ENCODE assay signal across 8 cellular contexts in genomic region chr1:226125097-226125630, GRCh38.
DNase-seq lines count a peak whose midpoint lies in the region; ATAC-seq and TF ChIP-seq lines count a peak whose summit lies in the region.

No MANE protein-coding gene starts in this region.

- DNase-seq in NCI-H82 (lab: John Stamatoyannopoulos, UW) = peak; percentile 93
- peak; percentile 93 to 95 for DNase-seq in activated CD4-positive, alpha-beta T cell treated with anti-CD3 and anti-CD28 coated beads, Interleukin-2, amount 50 U/mL, for 48 hours
- DNase-seq in dorsolateral prefrontal cortex = peak; percentile 76 to 93 (median 86)
- peak; percentile 81 to 86 for DNase-seq in lung microvascular endothelial cell (ENCODE audit: low read depth in 2 of 2)
- DNase-seq in stimulated activated CD8-positive, alpha-beta memory T cell treated with anti-CD3 and anti-CD28 coated beads, Interleukin-12 subunit alpha, Interleukin-12 subunit beta, amount 100 ng/mL, for 24 hours (ENCODE audit: extremely low read depth) = peak; percentile 63

- no peak overlapping the region for H3K27ac ChIP-seq in dorsolateral prefrontal cortex

- intact Hi-C loops in dorsolateral prefrontal cortex (cut with DNase I) = loop anchor here (1.0 to 10.0 kb wide), 4 partner anchors 62 to 210 kb away; partner anchors contain the start of gene ACBD3 (in 1 of the 2)

- TF ChIP-seq CTCF in GM12872 (IDR thresholded peaks at IDR 0.05; ENCODE audit: insufficient read depth, low read depth, low read length) (peak; percentile 96), dorsolateral prefrontal cortex (IDR thresholded peaks at IDR 0.05 in 54 of 56, conservative IDR thresholded peaks at IDR 0.05 in 2 of 56; ENCODE audit: low read depth in 1 of 56, partially characterized antibody in 56 of 56) (peak; percentile 68 to 99 (median 95))

- peak; percentile 25 for ATAC-seq in HG03565 (IDR thresholded peaks at IDR 0.05; ENCODE audit: unreplicated experiment)
- no peak for ATAC-seq in HG03108 (IDR thresholded peaks at IDR 0.05; ENCODE audit: unreplicated experiment)

- peak overlapping the region in 1 of 59 donors; percentile 13 for H3K4me3 ChIP-seq in dorsolateral prefrontal cortex

- H3K27me3 ChIP-seq in dorsolateral prefrontal cortex = no peaks in the 10 kb centered on the region
